ENCODE assay signal across 2 cellular contexts in the genomic region with DNA sequence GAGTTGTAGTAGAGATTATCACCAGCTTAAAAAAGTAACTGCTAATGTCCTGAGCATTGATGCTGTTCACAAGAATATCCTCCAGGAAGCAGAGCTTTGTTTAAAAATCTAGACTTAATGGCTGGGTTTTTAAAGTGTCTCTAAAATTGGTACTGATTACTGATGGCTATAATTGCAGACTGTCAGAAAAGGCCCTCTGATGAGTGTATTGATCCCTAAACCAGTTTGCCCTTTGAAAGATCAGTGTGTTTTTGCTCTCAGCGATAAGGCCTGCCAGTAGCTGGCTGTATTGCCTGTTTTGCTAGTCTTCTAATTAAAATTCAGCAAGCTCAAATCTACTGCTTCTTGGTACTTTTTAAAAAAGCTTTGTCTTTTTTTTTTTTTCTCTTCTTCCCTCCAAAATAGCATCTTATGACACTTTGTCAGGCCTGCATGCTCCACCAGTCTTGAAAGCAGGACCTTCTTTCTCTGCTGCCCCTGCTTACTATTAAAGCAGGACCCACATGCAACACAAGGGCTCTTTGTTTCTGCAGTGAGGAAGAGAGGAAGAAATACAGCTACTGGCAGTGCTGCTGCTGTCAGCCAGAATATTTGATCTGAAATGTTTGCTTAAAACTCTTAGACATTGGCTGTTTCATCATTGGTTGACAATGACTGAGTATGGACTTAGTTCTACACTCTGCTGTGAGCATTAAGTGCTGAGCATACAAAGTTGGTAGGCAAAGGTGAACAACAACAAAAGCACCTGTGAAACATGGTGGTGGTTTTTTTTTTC.
TF ChIP-seq lines count a peak whose summit lies in the region.

No MANE protein-coding gene starts in this region.

TF ChIP-seq in SK-N-SH, 30 proteins besides CTCF, POLR2A, EP300 and RAD21 (continued from another document):
- TF ChIP-seq MXI1 (IDR thresholded peaks at IDR 0.05; ENCODE audit: low read depth, low read length) (no peak), YY1 (IDR thresholded peaks at IDR 0.05; ENCODE audit: low read depth) (no peak)
- TF ChIP-seq, protein P1, sequence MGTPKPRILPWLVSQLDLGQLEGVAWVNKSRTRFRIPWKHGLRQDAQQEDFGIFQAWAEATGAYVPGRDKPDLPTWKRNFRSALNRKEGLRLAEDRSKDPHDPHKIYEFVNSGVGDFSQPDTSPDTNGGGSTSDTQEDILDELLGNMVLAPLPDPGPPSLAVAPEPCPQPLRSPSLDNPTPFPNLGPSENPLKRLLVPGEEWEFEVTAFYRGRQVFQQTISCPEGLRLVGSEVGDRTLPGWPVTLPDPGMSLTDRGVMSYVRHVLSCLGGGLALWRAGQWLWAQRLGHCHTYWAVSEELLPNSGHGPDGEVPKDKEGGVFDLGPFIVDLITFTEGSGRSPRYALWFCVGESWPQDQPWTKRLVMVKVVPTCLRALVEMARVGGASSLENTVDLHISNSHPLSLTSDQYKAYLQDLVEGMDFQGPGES (IDR thresholded peaks at IDR 0.05; ENCODE audit: low read depth, low read length): no peak

TF ChIP-seq in SK-N-SH treated with all-trans-retinoic acid at 6 μM for 48 hours, 23 proteins besides CTCF, POLR2A, EP300 and RAD21 (continued from another document):
- TF ChIP-seq, protein P2, sequence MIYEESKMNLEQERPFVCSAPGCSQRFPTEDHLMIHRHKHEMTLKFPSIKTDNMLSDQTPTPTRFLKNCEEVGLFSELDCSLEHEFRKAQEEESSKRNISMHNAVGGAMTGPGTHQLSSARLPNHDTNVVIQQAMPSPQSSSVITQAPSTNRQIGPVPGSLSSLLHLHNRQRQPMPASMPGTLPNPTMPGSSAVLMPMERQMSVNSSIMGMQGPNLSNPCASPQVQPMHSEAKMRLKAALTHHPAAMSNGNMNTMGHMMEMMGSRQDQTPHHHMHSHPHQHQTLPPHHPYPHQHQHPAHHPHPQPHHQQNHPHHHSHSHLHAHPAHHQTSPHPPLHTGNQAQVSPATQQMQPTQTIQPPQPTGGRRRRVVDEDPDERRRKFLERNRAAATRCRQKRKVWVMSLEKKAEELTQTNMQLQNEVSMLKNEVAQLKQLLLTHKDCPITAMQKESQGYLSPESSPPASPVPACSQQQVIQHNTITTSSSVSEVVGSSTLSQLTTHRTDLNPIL (CRISPR knock-in tag; IDR thresholded peaks at IDR 0.05; ENCODE audit: low read depth): no peak
- TF ChIP-seq ESRRG (CRISPR knock-in tag; IDR thresholded peaks at IDR 0.05) (no peak), ZC3H10 (CRISPR knock-in tag; IDR thresholded peaks at IDR 0.05) (no peak), ZNF8 (CRISPR knock-in tag; IDR thresholded peaks at IDR 0.05) (no peak), SNAI2 (CRISPR knock-in tag; IDR thresholded peaks at IDR 0.05) (no peak), ARNTL (CRISPR knock-in tag; IDR thresholded peaks at IDR 0.05; ENCODE audit: borderline replicate concordance, low read depth) (no peak), PPARA (CRISPR knock-in tag; IDR thresholded peaks at IDR 0.05; ENCODE audit: borderline replicate concordance) (no peak)
- TF ChIP-seq, protein P3, sequence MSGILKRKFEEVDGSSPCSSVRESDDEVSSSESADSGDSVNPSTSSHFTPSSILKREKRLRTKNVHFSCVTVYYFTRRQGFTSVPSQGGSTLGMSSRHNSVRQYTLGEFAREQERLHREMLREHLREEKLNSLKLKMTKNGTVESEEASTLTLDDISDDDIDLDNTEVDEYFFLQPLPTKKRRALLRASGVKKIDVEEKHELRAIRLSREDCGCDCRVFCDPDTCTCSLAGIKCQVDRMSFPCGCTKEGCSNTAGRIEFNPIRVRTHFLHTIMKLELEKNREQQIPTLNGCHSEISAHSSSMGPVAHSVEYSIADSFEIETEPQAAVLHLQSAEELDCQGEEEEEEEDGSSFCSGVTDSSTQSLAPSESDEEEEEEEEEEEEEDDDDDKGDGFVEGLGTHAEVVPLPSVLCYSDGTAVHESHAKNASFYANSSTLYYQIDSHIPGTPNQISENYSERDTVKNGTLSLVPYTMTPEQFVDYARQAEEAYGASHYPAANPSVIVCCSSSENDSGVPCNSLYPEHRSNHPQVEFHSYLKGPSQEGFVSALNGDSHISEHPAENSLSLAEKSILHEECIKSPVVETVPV (CRISPR knock-in tag; IDR thresholded peaks at IDR 0.05): no peak
- TF ChIP-seq, protein P4, sequence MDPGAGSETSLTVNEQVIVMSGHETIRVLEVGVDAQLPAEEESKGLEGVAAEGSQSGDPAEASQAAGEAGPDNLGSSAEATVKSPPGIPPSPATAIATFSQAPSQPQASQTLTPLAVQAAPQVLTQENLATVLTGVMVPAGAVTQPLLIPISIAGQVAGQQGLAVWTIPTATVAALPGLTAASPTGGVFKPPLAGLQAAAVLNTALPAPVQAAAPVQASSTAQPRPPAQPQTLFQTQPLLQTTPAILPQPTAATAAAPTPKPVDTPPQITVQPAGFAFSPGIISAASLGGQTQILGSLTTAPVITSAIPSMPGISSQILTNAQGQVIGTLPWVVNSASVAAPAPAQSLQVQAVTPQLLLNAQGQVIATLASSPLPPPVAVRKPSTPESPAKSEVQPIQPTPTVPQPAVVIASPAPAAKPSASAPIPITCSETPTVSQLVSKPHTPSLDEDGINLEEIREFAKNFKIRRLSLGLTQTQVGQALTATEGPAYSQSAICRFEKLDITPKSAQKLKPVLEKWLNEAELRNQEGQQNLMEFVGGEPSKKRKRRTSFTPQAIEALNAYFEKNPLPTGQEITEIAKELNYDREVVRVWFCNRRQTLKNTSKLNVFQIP (CRISPR knock-in tag; IDR thresholded peaks at IDR 0.05; ENCODE audit: borderline replicate concordance, low read depth): no peak
